Comparison of ENCODE assay signal across 1 cellular context in genomic region chr2:68721482-68722071, GRCh38.
TF ChIP-seq lines count a peak whose summit lies in the region.

No MANE protein-coding gene starts in this region.

TF ChIP-seq in SK-N-SH, 30 proteins besides CTCF, POLR2A, EP300 and RAD21 (continued from another document):
- TF ChIP-seq REST (IDR thresholded peaks at IDR 0.05; ENCODE audit: low read depth, low read length) (no peak), PBX3 (IDR thresholded peaks at IDR 0.05) (no peak), RXRA (IDR thresholded peaks at IDR 0.05; ENCODE audit: borderline replicate concordance, low read depth) (no peak), TCF12 (IDR thresholded peaks at IDR 0.05) (no peak), CHD2 (IDR thresholded peaks at IDR 0.05; ENCODE audit: low read length, partially characterized antibody) (no peak)
TF ChIP-seq in SK-N-SH: peak in this region for 0.
